21 cellular contexts compared by ENCODE assay signal in genomic region chr2:187709063-187709462, GRCh38.
DNase-seq lines count a peak whose midpoint lies in the region; ATAC-seq and TF ChIP-seq lines count a peak whose summit lies in the region.
"Had no signal": no experiment of that assay in that cellular context is flagged by ENCODE, and none has a peak within 500 bp of the region (broad histone marks: within the 10 kb centered on the region; RNA-seq: fewer than 3 reads in every experiment).

No MANE protein-coding gene starts in this region.

- CTCF ChIA-PET in activated CD8-positive, alpha-beta memory T cell treated with anti-CD3 and anti-CD28 coated beads, Interleukin-2, amount 10 ng/mL, durations not matched to agents 7 days and 5 days (lab: Charles Lee) = no interaction called here

- no peak for ATAC-seq in activated CD8-positive, alpha-beta memory T cell treated with anti-CD3 and anti-CD28 coated beads, Interleukin-2, amount 10 ng/mL, durations not matched to agents 7 days and 5 days
- ATAC-seq in stimulated activated naive B cell treated with anti-CD40 and anti-IgM and Interleukin-4, amounts not matched to agents 10 μg/mL and 1 μg/mL and 100 μg/mL, for 72 hours (replicated peaks) = no peak
- ATAC-seq: A549, GM12878, GM23338 had no signal

- no peak overlapping the region for H2AFZ ChIP-seq in neural cell (ENCODE audit: low read depth, low read length)
- H2AFZ ChIP-seq: GM23338 had no signal

- no peaks in the 10 kb centered on the region for H3K79me2 ChIP-seq in neural cell (replicated peaks; ENCODE audit: insufficient read depth, low read length)

- H3K27ac Mint-ChIP-seq in activated CD8-positive, alpha-beta memory T cell treated with anti-CD3 and anti-CD28 coated beads, Interleukin-2, amount 10 ng/mL, durations not matched to agents 7 days and 5 days = no peak overlapping the region
- H3K27ac Mint-ChIP-seq in stimulated activated naive B cell treated with anti-CD40 and anti-IgM and Interleukin-4, amounts not matched to agents 10 μg/mL and 1 μg/mL and 100 μg/mL, for 72 hours = no peak overlapping the region
- H3K27ac Mint-ChIP-seq: CD4-positive, alpha-beta memory T cell; GM23338; HFFc6 had no signal

- H3K27ac ChIP-seq in neural cell (ENCODE audit: low read length) = no peak overlapping the region
- H3K27ac ChIP-seq: A549 had no signal

- DNase-seq in ELR (ENCODE audit: low read depth) (peak; percentile 54), dermis blood vessel endothelial cell (peak; percentile 6), fibroblast of villous mesenchyme (ENCODE audit: low read depth) (peak; percentile 65), DMS53 treated with DMSO at 0.1 percent for 48 hours (lab: John Stamatoyannopoulos, UW; ENCODE audit: unreplicated experiment) (no peak), T-helper 2 cell (no peak)
- no peak for DNase-seq in activated CD8-positive, alpha-beta memory T cell treated with anti-CD3 and anti-CD28 coated beads, Interleukin-2, amount 10 ng/mL, durations not matched to agents 7 days and 5 days
- DNase-seq in stimulated activated naive B cell treated with anti-CD40 and anti-IgM and Interleukin-4, amounts not matched to agents 10 μg/mL and 1 μg/mL and 100 μg/mL, for 72 hours = no peak
- DNase-seq: 8988T; C1 segment of cervical spinal cord; Calu3; CD4-positive, alpha-beta memory T cell; COR-L47; DMS53; DND-41; GDM1; HFFc6 had no signal

- no peak for TF ChIP-seq CTCF in fibroblast of villous mesenchyme (IDR thresholded peaks at IDR 0.05; ENCODE audit: insufficient read depth, low read depth, low read length)
- TF ChIP-seq CTCF in neural cell (IDR thresholded peaks at IDR 0.05; ENCODE audit: poor library complexity, severe bottlenecking) = no peak

- H3K27me3 ChIP-seq in neural cell (ENCODE audit: insufficient read depth, low read depth, low read length) = peaks cover 6% of the 10 kb centered on the region

- H3K4me3 Mint-ChIP-seq in activated CD8-positive, alpha-beta memory T cell treated with anti-CD3 and anti-CD28 coated beads, Interleukin-2, amount 10 ng/mL, durations not matched to agents 7 days and 5 days = no peak overlapping the region
- no peak overlapping the region for H3K4me3 Mint-ChIP-seq in stimulated activated naive B cell treated with anti-CD40 and anti-IgM and Interleukin-4, amounts not matched to agents 10 μg/mL and 1 μg/mL and 100 μg/mL, for 72 hours
- H3K4me3 Mint-ChIP-seq: CD4-positive, alpha-beta memory T cell; GM23338; HFFc6 had no signal

- H3K4me1 Mint-ChIP-seq in activated CD8-positive, alpha-beta memory T cell treated with anti-CD3 and anti-CD28 coated beads, Interleukin-2, amount 10 ng/mL, durations not matched to agents 7 days and 5 days = no peaks in the 10 kb centered on the region
- no peaks in the 10 kb centered on the region for H3K4me1 Mint-ChIP-seq in stimulated activated naive B cell treated with anti-CD40 and anti-IgM and Interleukin-4, amounts not matched to agents 10 μg/mL and 1 μg/mL and 100 μg/mL, for 72 hours
- H3K4me1 Mint-ChIP-seq: CD4-positive, alpha-beta memory T cell had no signal

- no peaks in the 10 kb centered on the region for H3K9me2 ChIP-seq in neural cell (ENCODE audit: insufficient read depth, low read length)

- no peak for TF ChIP-seq RAD21 in neural cell (conservative IDR thresholded peaks at IDR 0.05)

- no peaks in the 10 kb centered on the region for H4K20me1 ChIP-seq in neural cell (ENCODE audit: insufficient read depth)

- peak overlapping the region; percentile 22 for H3K4me2 ChIP-seq in neural cell (ENCODE audit: low read length)
- H3K4me2 ChIP-seq: A549, GM23338 had no signal

- no peaks in the 10 kb centered on the region for H3F3A ChIP-seq in neural cell (ENCODE audit: insufficient read depth, low read length, poor library complexity, severe bottlenecking)

- H3K9me3 ChIP-seq in neural cell (ENCODE audit: low read length) = no peaks in the 10 kb centered on the region
- H3K9me3 ChIP-seq: A549, HAP-1 had no signal

- H3K9me3 Mint-ChIP-seq in activated CD8-positive, alpha-beta memory T cell treated with anti-CD3 and anti-CD28 coated beads, Interleukin-2, amount 10 ng/mL, durations not matched to agents 7 days and 5 days (ENCODE audit: low read depth) = no peaks in the 10 kb centered on the region
- peaks cover 0 to 7% of the 10 kb centered on the region in 2 donors for H3K9me3 Mint-ChIP-seq in stimulated activated naive B cell treated with anti-CD40 and anti-IgM and Interleukin-4, amounts not matched to agents 10 μg/mL and 1 μg/mL and 100 μg/mL, for 72 hours
- H3K9me3 Mint-ChIP-seq: GM23338, HFFc6 had no signal

- no peak overlapping the region for H3K9ac ChIP-seq in neural cell (ENCODE audit: low read length)

- H3K27me3 Mint-ChIP-seq in activated CD8-positive, alpha-beta memory T cell treated with anti-CD3 and anti-CD28 coated beads, Interleukin-2, amount 10 ng/mL, durations not matched to agents 7 days and 5 days = no peaks in the 10 kb centered on the region
- H3K27me3 Mint-ChIP-seq in stimulated activated naive B cell treated with anti-CD40 and anti-IgM and Interleukin-4, amounts not matched to agents 10 μg/mL and 1 μg/mL and 100 μg/mL, for 72 hours = no peaks in the 10 kb centered on the region
- H3K27me3 Mint-ChIP-seq: CD4-positive, alpha-beta memory T cell had no signal

- H3K4me3 ChIP-seq in fibroblast of villous mesenchyme (ENCODE audit: low read depth, low read length) (no peak overlapping the region), neural cell (ENCODE audit: low read length) (no peak overlapping the region)
- H3K4me3 ChIP-seq: A549, GM12878, GM23338, HAP-1 had no signal

- H3K36me3 Mint-ChIP-seq in activated CD8-positive, alpha-beta memory T cell treated with anti-CD3 and anti-CD28 coated beads, Interleukin-2, amount 10 ng/mL, durations not matched to agents 7 days and 5 days = no peaks in the 10 kb centered on the region
- H3K36me3 Mint-ChIP-seq in stimulated activated naive B cell treated with anti-CD40 and anti-IgM and Interleukin-4, amounts not matched to agents 10 μg/mL and 1 μg/mL and 100 μg/mL, for 72 hours = no peaks in the 10 kb centered on the region
- H3K36me3 Mint-ChIP-seq: CD4-positive, alpha-beta memory T cell had no signal

- no peaks in the 10 kb centered on the region for H3K36me3 ChIP-seq in neural cell (ENCODE audit: insufficient read depth, low read length)
- H3K36me3 ChIP-seq: HAP-1 had no signal

- TF ChIP-seq EP300 in neural cell (conservative IDR thresholded peaks at IDR 0.05; ENCODE audit: poor library complexity, severe bottlenecking) = no peak

TF ChIP-seq in neural cell, 6 proteins besides CTCF, POLR2A, EP300 and RAD21:
- TF ChIP-seq MXI1 (conservative IDR thresholded peaks at IDR 0.05; ENCODE audit: poor library complexity, severe bottlenecking) (no peak), SMC3 (conservative IDR thresholded peaks at IDR 0.05; ENCODE audit: poor library complexity) (no peak), EZH2 (IDR thresholded peaks at IDR 0.05; ENCODE audit: borderline replicate concordance, insufficient read depth, low read length, poor library complexity, severe bottlenecking) (no peak)

Comparison
In these comparisons a context has a peak if more than half of its experiments do, and no peak if none do; other contexts are left out.
1. DNase-seq: peak in ELR (single experiment), dermis blood vessel endothelial cell (single experiment) and fibroblast of villous mesenchyme (single experiment); none in DMS53 treated with DMSO at 0.1 percent for 48 hours (single experiment), activated CD8-positive, alpha-beta memory T cell treated with anti-CD3 and anti-CD28 coated beads, Interleukin-2, amount 10 ng/mL, durations not matched to agents 7 days and 5 days (single experiment), stimulated activated naive B cell treated with anti-CD40 and anti-IgM and Interleukin-4, amounts not matched to agents 10 μg/mL and 1 μg/mL and 100 μg/mL, for 72 hours (single experiment) and T-helper 2 cell (0 of 5).